8 cellular contexts compared by ENCODE assay signal in the genomic region with DNA sequence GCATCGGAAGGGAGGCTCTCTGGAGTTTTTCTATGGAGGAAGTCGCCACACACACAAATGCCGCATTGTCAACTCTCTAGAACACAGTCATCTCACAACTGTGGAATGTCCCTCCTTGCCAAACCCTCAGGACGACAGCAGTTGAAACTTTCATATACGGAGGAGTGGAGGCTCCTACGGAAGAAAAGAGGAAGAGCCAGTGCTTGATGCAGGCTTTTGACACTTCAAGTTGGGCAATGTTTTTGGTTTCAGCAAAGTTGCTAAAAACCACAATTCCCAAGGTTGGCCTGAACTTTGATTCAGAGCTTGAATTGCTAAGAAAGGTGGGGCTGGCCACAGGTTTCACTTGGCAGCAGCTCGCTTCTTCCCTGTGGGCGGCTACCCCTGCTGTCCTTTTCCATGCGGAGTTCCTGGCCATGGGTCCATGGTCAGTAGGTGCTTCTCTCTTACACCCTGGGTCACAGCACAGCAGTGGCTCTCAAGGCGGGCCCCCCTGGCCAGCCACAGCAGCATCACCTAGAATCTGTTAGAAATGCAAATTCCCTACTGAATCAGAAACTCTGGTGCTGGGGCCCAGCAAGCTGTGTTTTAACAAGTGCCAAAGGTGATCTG.
A peak's percentile ranks its signal among the peaks of the same experiment; 100 is the strongest.
DNase-seq lines count a peak whose midpoint lies in the region; ATAC-seq and TF ChIP-seq lines count a peak whose summit lies in the region.

No MANE protein-coding gene starts in this region.

- no peak for TF ChIP-seq EP300 in SK-N-SH (IDR thresholded peaks at IDR 0.05; ENCODE audit: borderline replicate concordance in 1 of 2, low read depth in 1 of 2, low read length in 1 of 2)

- TF ChIP-seq CTCF in SK-N-SH (IDR thresholded peaks at IDR 0.05) = no peak

- CTCF ChIA-PET in SK-N-SH (lab: Yijun Ruan, JAX) = no interaction called here
- CTCF ChIA-PET in HEK293T (lab: Yijun Ruan, JAX) = no interaction called here

- no peaks in the 10 kb centered on the region for H3K4me1 ChIP-seq in SK-N-SH (ENCODE audit: control insufficient read depth in 1 of 2, insufficient read depth in 2 of 2, low read depth in 1 of 2, low read length in 1 of 2)

- WGBS in SK-N-SH (ENCODE audit: low lambda C conversion rate) = 78% methylated on average over 10 of the region's 10 CpGs

- POLR2A ChIA-PET in SK-N-SH (lab: Yijun Ruan, JAX) (no interaction called here), HEK293T (lab: Yijun Ruan, JAX) (no interaction called here)

- H3K79me2 ChIP-seq in SK-N-SH (ENCODE audit: insufficient read depth) = no peaks in the 10 kb centered on the region

- H3K4me2 ChIP-seq in SK-N-SH = no peak overlapping the region

- no peak overlapping the region for H2AFZ ChIP-seq in SK-N-SH (ENCODE audit: low read depth)

- no peaks in the 10 kb centered on the region for H4K20me1 ChIP-seq in SK-N-SH (ENCODE audit: insufficient read depth)

- H3K9me3 ChIP-seq in SK-N-SH = no peaks in the 10 kb centered on the region

- no peak overlapping the region for H3K4me3 ChIP-seq in SK-N-SH (ENCODE audit: low read depth in 2 of 2, low read length in 1 of 2)

- no peak overlapping the region for H3K9ac ChIP-seq in SK-N-SH

- no peak overlapping the region for H3K27ac ChIP-seq in SK-N-SH (ENCODE audit: low read depth in 2 of 2, low read length in 1 of 2)

- DNase-seq in activated CD4-positive, alpha-beta T cell treated with anti-CD3 and anti-CD28 coated beads for 48 hours = peak; percentile 60
- DNase-seq in activated CD4-positive, alpha-beta T cell treated with anti-CD3 and anti-CD28 coated beads for 1 hour = no peak
- DNase-seq in RPMI8226 (peak; percentile 86), kidney tubule cell (ENCODE audit: low spot score) (peak; percentile 51), A172 (ENCODE audit: low spot score) (no peak), SK-N-SH (no peak), HEK293T (ENCODE audit: extremely low spot score) (no peak)

- no peaks in the 10 kb centered on the region for H3K9me2 ChIP-seq in SK-N-SH

- no peaks in the 10 kb centered on the region for H3F3A ChIP-seq in SK-N-SH (replicated peaks; ENCODE audit: insufficient read depth)

- peak; percentile 75 for ATAC-seq in HG02870 (IDR thresholded peaks at IDR 0.05; ENCODE audit: unreplicated experiment)

- H3K27me3 ChIP-seq in SK-N-SH (ENCODE audit: insufficient read depth) = no peaks in the 10 kb centered on the region

- TF ChIP-seq RAD21 in SK-N-SH (IDR thresholded peaks at IDR 0.05; ENCODE audit: low read length) = no peak

- H3K36me3 ChIP-seq in SK-N-SH (replicated peaks in 1 of 2; ENCODE audit: control insufficient read depth in 1 of 2, insufficient read depth in 2 of 2, low read length in 1 of 2) = no peaks in the 10 kb centered on the region

TF ChIP-seq in SK-N-SH, 30 proteins besides CTCF, POLR2A, EP300 and RAD21:
- TF ChIP-seq POLR2AphosphoS5 (IDR thresholded peaks at IDR 0.05; ENCODE audit: low read depth, low read length) (no peak), CHD2 (IDR thresholded peaks at IDR 0.05; ENCODE audit: low read length, partially characterized antibody) (no peak), SIN3A (IDR thresholded peaks at IDR 0.05; ENCODE audit: borderline replicate concordance, low read depth, low read length) (no peak), TCF12 (IDR thresholded peaks at IDR 0.05) (no peak)

TF ChIP-seq in HEK293T, 16 proteins besides CTCF, POLR2A, EP300 and RAD21:
- TF ChIP-seq ZNF384 (IDR thresholded peaks at IDR 0.05) = no peak
- TF ChIP-seq ARNT (IDR thresholded peaks at IDR 0.05) = no peak
- TF ChIP-seq BHLHE40 (IDR thresholded peaks at IDR 0.05; ENCODE audit: borderline replicate concordance) = no peak
- no peak for TF ChIP-seq FOXM1 (IDR thresholded peaks at IDR 0.05; ENCODE audit: borderline replicate concordance)
- no peak for TF ChIP-seq L3MBTL2 (conservative IDR thresholded peaks at IDR 0.05)
- TF ChIP-seq, protein P1, sequence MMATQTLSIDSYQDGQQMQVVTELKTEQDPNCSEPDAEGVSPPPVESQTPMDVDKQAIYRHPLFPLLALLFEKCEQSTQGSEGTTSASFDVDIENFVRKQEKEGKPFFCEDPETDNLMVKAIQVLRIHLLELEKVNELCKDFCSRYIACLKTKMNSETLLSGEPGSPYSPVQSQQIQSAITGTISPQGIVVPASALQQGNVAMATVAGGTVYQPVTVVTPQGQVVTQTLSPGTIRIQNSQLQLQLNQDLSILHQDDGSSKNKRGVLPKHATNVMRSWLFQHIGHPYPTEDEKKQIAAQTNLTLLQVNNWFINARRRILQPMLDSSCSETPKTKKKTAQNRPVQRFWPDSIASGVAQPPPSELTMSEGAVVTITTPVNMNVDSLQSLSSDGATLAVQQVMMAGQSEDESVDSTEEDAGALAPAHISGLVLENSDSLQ (IDR thresholded peaks at IDR 0.05) = no peak
- TF ChIP-seq NFRKB (IDR thresholded peaks at IDR 0.05) = no peak
- TF ChIP-seq FOXK2 (IDR thresholded peaks at IDR 0.05) = no peak
- no peak for TF ChIP-seq SUZ12 (IDR thresholded peaks at IDR 0.05)
- TF ChIP-seq SP1 (IDR thresholded peaks at IDR 0.05) = no peak
- TF ChIP-seq TARDBP (IDR thresholded peaks at IDR 0.05) = no peak
- TF ChIP-seq CTBP1 (IDR thresholded peaks at IDR 0.05; ENCODE audit: borderline replicate concordance) = no peak
- TF ChIP-seq FOXA1 (IDR thresholded peaks at IDR 0.05) = no peak
- no peak for TF ChIP-seq LEF1 (IDR thresholded peaks at IDR 0.05; ENCODE audit: borderline replicate concordance)
- no peak for TF ChIP-seq ELF4 (IDR thresholded peaks at IDR 0.05)
- no peak for TF ChIP-seq HDGF (IDR thresholded peaks at IDR 0.05; ENCODE audit: borderline replicate concordance)

Comparison
In these comparisons a context has a peak if more than half of its experiments do, and no peak if none do; other contexts are left out.
1. DNase-seq: peak in activated CD4-positive, alpha-beta T cell treated with anti-CD3 and anti-CD28 coated beads for 48 hours (single experiment), RPMI8226 (single experiment) and kidney tubule cell (single experiment); none in activated CD4-positive, alpha-beta T cell treated with anti-CD3 and anti-CD28 coated beads for 1 hour (single experiment), A172 (single experiment), SK-N-SH (single experiment) and HEK293T (single experiment).